ENCODE assay signal across 1 cellular context in the genomic region with DNA sequence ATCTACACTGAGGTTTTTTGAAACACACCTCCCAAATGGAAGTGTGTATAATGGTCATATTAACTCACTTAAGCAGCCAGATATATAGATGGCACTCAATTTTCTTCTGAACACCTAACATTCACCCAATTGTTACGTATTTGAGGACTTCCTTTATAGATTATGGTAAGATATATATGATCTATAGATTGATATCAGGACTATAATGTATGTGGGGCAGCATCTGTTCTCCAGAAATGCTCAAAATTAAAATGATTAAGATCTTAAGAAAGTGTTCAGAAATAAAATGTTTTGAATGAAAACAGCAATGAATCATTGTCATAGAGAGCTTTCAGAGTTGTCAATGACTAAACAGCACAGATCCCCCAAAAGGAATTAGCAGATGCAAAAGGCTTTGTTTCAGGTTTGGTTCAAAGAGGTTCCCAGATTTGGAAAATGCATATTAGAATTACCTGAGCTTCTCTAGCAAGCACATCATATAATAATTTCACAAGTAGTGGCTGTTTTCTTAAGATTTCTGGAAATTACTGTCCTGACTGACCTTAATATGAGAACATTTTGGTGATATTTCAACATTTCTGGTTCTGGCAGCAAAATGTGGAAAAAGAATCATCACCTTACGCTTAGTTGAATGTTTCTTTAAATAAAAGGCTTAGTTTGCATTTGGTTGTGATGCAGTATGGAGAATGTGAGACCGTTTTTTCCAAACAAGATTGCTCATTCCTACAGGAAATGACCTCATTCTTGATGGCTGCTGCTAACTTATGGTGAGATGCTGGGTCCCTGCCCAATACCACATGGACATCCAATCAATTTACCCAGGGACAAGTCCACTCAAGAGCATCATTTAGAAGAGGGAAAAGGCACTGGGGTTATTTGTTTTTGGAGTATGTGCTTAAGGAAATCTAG.
TF ChIP-seq lines count a peak whose summit lies in the region.

No MANE protein-coding gene starts in this region.

TF ChIP-seq in endothelial cell of umbilical vein, 7 proteins besides CTCF, POLR2A, EP300 and RAD21:
- TF ChIP-seq POLR2AphosphoS5 (IDR thresholded peaks at IDR 0.05; ENCODE audit: insufficient read depth, low read depth, low read length) (peak; percentile 49), EZH2 (IDR thresholded peaks at IDR 0.05; ENCODE audit: borderline replicate concordance, low read depth, low read length, severe bottlenecking) (no peak), FOS (IDR thresholded peaks at IDR 0.05; ENCODE audit: borderline replicate concordance, insufficient read depth, low read length) (peak; percentile 76), JUN (IDR thresholded peaks at IDR 0.05; ENCODE audit: borderline replicate concordance, insufficient read depth, insufficient read length, low read depth) (peak; percentile 97)
TF ChIP-seq in endothelial cell of umbilical vein: peak in this region for 3.
